ENCODE assay signal across 1 cellular context in the genomic region with DNA sequence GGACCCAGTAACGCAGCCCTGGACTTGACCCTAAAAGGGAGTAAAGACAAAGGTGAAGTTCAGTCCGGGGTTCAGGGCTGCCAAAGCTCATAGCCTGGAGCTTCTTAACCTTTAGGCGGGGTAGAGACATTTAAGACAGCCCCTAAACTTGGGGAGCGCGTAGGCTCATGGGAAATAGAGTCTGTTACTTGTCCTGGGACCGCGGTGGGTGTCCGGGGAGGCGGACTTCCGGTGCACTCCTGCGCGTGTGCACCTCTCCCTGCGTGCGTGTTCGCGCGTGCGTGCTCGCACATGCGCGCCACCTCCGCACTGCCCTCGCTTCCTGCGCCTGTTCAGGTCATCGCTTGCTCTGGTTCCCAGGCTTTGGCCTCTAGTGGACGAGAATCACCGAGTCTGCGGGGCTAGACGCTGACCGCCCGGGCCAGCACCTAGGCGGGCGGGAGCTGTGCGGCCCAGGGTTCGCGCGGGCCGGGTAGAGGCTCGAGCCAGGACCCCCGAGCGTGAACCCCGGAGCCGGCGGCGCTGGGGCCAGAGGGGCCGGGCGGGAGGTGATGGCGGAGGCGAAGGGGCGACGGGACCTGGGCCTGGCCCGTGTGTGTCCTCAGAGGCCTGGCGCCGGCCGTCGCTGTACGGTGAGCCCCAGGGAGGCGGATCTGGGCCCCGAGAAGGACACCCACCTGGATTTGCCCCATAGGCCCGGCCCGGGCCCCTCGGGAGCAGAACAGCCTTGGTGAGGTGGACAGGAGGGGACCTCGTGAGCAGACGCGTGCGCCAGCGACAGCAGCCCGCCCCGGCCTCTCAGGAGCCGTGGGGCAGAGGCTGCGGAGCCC.
TF ChIP-seq lines count a peak whose summit lies in the region.

No MANE protein-coding gene starts in this region.

TF ChIP-seq in neural cell, 6 proteins besides CTCF, POLR2A, EP300 and RAD21:
- TF ChIP-seq, protein P1, sequence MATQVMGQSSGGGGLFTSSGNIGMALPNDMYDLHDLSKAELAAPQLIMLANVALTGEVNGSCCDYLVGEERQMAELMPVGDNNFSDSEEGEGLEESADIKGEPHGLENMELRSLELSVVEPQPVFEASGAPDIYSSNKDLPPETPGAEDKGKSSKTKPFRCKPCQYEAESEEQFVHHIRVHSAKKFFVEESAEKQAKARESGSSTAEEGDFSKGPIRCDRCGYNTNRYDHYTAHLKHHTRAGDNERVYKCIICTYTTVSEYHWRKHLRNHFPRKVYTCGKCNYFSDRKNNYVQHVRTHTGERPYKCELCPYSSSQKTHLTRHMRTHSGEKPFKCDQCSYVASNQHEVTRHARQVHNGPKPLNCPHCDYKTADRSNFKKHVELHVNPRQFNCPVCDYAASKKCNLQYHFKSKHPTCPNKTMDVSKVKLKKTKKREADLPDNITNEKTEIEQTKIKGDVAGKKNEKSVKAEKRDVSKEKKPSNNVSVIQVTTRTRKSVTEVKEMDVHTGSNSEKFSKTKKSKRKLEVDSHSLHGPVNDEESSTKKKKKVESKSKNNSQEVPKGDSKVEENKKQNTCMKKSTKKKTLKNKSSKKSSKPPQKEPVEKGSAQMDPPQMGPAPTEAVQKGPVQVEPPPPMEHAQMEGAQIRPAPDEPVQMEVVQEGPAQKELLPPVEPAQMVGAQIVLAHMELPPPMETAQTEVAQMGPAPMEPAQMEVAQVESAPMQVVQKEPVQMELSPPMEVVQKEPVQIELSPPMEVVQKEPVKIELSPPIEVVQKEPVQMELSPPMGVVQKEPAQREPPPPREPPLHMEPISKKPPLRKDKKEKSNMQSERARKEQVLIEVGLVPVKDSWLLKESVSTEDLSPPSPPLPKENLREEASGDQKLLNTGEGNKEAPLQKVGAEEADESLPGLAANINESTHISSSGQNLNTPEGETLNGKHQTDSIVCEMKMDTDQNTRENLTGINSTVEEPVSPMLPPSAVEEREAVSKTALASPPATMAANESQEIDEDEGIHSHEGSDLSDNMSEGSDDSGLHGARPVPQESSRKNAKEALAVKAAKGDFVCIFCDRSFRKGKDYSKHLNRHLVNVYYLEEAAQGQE (IDR thresholded peaks at IDR 0.05; ENCODE audit: borderline replicate concordance) = peak; percentile 53
- TF ChIP-seq MXI1 (conservative IDR thresholded peaks at IDR 0.05; ENCODE audit: poor library complexity, severe bottlenecking) (peak; percentile 90), SMC3 (conservative IDR thresholded peaks at IDR 0.05; ENCODE audit: poor library complexity) (peak; percentile 40), POLR2AphosphoS5 (IDR thresholded peaks at IDR 0.05) (peak; percentile 86)
